Comparison of ENCODE assay signal across 8 cellular contexts in genomic region chr2:193695367-193695766, GRCh38.
DNase-seq lines count a peak whose midpoint lies in the region; FAIRE-seq and TF ChIP-seq lines count a peak whose summit lies in the region.

No MANE protein-coding gene starts in this region.

- no peak for FAIRE-seq in bronchial epithelial cell (lab: Jason Lieb, UNC)

- no peak overlapping the region for H3K4me2 ChIP-seq in GM23248 (ENCODE audit: unreplicated experiment)

- H3K4me3 ChIP-seq in GM23248 (no peak overlapping the region), bronchial epithelial cell (ENCODE audit: low read depth, low read length) (no peak overlapping the region), testis (no peak overlapping the region)

- H4K20me1 ChIP-seq in GM23248 (ENCODE audit: insufficient read depth), result no peaks in the 10 kb centered on the region

- H3K9ac ChIP-seq in GM23248, result no peak overlapping the region

- intact Hi-C loops in testis (cut with DNase I; ENCODE audit: low total_unique reads), result no loop called here

- no peaks in the 10 kb centered on the region for H3K79me2 ChIP-seq in GM23248 (ENCODE audit: insufficient read depth)

- H2AFZ ChIP-seq in GM23248, result no peak overlapping the region

- DNase-seq in DMS53 (lab: John Stamatoyannopoulos, UW) (peak; percentile 84), GM23248 (peak; percentile 53), NCI-H2081 (lab: John Stamatoyannopoulos, UW) (peak; percentile 45 to 73), bronchial epithelial cell (ENCODE audit: low read depth) (peak; percentile 26), testis (peak; percentile 60), HuH-7.5 (ENCODE audit: low spot score) (no peak), iPS-NIHi7 (ENCODE audit: extremely low spot score) (no peak), occipital lobe (lab: John Stamatoyannopoulos, UW) (no peak)

- no peaks in the 10 kb centered on the region for H3F3A ChIP-seq in GM23248 (ENCODE audit: insufficient read depth)

- no peak for TF ChIP-seq POLR2A in testis (IDR thresholded peaks at IDR 0.05)

- H3K9me3 ChIP-seq in GM23248 (ENCODE audit: low read depth) (no peaks in the 10 kb centered on the region), testis (no peaks in the 10 kb centered on the region)

- in situ Hi-C loops in GM23248 (cut with MboI), result no loop called here

- WGBS in GM23248 (ENCODE audit: low coverage in 1 of 2, low lambda C conversion rate in 2 of 2, missing lambda C conversion rate in 2 of 2), 2 experiments, result 19 to 23% methylated on average over 1 of the region's 1 CpG
- WGBS in testis, 2 donors, result 44 to 49% methylated on average over 1 of the region's 1 CpG

- TF ChIP-seq CTCF in bronchial epithelial cell (IDR thresholded peaks at IDR 0.05; ENCODE audit: insufficient read depth, low read length, severe bottlenecking), result peak; percentile 29
- TF ChIP-seq CTCF in testis (IDR thresholded peaks at IDR 0.05), result no peak

- H3K27me3 ChIP-seq in GM23248 (replicated peaks; ENCODE audit: insufficient read depth), result no peaks in the 10 kb centered on the region
- H3K27me3 ChIP-seq in bronchial epithelial cell (ENCODE audit: control insufficient read depth, insufficient read depth, low read length), result no peaks in the 10 kb centered on the region
- no peaks in the 10 kb centered on the region for H3K27me3 ChIP-seq in testis

- H3K9me2 ChIP-seq in GM23248 (ENCODE audit: insufficient read depth), result no peaks in the 10 kb centered on the region

- H3K36me3 ChIP-seq in GM23248 (ENCODE audit: low read depth), result no peaks in the 10 kb centered on the region
- H3K36me3 ChIP-seq in bronchial epithelial cell (ENCODE audit: control insufficient read depth, insufficient read depth, low read length), result no peaks in the 10 kb centered on the region
- H3K36me3 ChIP-seq in testis (ENCODE audit: low read depth, missing control alignments), result no peaks in the 10 kb centered on the region

- no peak overlapping the region for H3K27ac ChIP-seq in GM23248
- H3K27ac ChIP-seq in testis, result no peak overlapping the region

- no peaks in the 10 kb centered on the region for H3K4me1 ChIP-seq in GM23248 (ENCODE audit: insufficient read depth)
- no peaks in the 10 kb centered on the region for H3K4me1 ChIP-seq in testis

Comparison
In these comparisons a context has a peak if more than half of its experiments do, and no peak if none do; other contexts are left out.
1. DNase-seq: peak in DMS53 (single experiment), GM23248 (single experiment), NCI-H2081 (2 of 2), bronchial epithelial cell (single experiment) and testis (single experiment); none in HuH-7.5 (single experiment), iPS-NIHi7 (single experiment) and occipital lobe (single experiment).